10 cellular contexts compared by ENCODE assay signal in the genomic region with DNA sequence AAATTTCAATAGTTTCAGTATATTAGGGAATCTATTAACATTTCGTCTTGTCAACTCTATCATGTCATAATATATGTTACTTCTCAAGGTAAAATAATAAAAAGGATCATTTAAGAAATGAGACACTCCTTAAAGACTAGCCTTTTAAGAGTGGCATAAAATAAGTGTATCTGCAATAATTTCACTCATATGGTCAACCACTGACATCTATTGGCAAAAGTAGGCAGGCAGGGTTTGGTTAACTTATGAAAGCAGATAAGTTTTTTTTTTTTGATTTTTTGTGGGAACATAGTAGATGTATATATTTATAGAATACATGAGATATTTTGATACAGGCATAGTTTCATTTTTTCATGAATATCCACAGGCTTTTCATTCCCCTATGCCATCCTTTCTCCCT. TPM values are rescaled to one million over a fixed set of nuclear protein-coding genes. Genes with fewer than 3 reads are reported as not detected.
DNase-seq lines count a peak whose midpoint lies in the region; ATAC-seq lines count a peak whose summit lies in the region.
"Had no signal": no experiment of that assay in that cellular context is flagged by ENCODE, and none has a peak within 500 bp of the region (broad histone marks: within the 10 kb centered on the region; RNA-seq: fewer than 3 reads in every experiment).

No MANE protein-coding gene starts in this region.

- no peaks in the 10 kb centered on the region for H3K4me1 Mint-ChIP-seq in activated T-cell treated with anti-CD3 and anti-CD28 coated beads, Interleukin-2, amount 50 U/mL, for 4 hours (ENCODE audit: low read depth)

- no peak overlapping the region for H3K4me3 Mint-ChIP-seq in activated T-cell treated with anti-CD3 and anti-CD28 coated beads, Interleukin-2, amount 50 U/mL, for 4 hours

- no peaks in the 10 kb centered on the region for H3K27me3 Mint-ChIP-seq in activated T-cell treated with anti-CD3 and anti-CD28 coated beads, Interleukin-2, amount 50 U/mL, for 4 hours (ENCODE audit: low read depth)

- no peaks in the 10 kb centered on the region for H3K36me3 Mint-ChIP-seq in activated T-cell treated with anti-CD3 and anti-CD28 coated beads, Interleukin-2, amount 50 U/mL, for 4 hours (ENCODE audit: insufficient read depth)

- no peak for ATAC-seq in HG02981 (IDR thresholded peaks at IDR 0.05; ENCODE audit: unreplicated experiment)
- no peak for ATAC-seq in HG03196 (IDR thresholded peaks at IDR 0.05; ENCODE audit: unreplicated experiment)
- no peak for ATAC-seq in activated T-cell treated with anti-CD3 and anti-CD28 coated beads, Interleukin-2, amount 50 U/mL, for 4 hours
- no peak for ATAC-seq in HG03378 (IDR thresholded peaks at IDR 0.05; ENCODE audit: unreplicated experiment)

- H3K9me3 Mint-ChIP-seq in activated T-cell treated with anti-CD3 and anti-CD28 coated beads, Interleukin-2, amount 50 U/mL, for 4 hours: peaks cover 9% of the 10 kb centered on the region

- DNase-seq in AML-193 (lab: John Stamatoyannopoulos, UW) (peak; percentile 45 to 61), HS-27A (ENCODE audit: low read depth) (peak; percentile 8), SK-N-DZ (ENCODE audit: low spot score) (peak; percentile 2), glomerular visceral epithelial cell (ENCODE audit: extremely low spot score) (peak; percentile 26)
- no peak for DNase-seq in activated T-cell treated with anti-CD3 and anti-CD28 coated beads, Interleukin-2, amount 50 U/mL, for 4 hours
- DNase-seq: activated T-cell treated with anti-CD3 and anti-CD28 coated beads for 4 hours; stimulated activated CD4-positive, alpha-beta T cell treated with anti-CD3 and anti-CD28 coated beads, Interleukin-12 subunit alpha, Interleukin-12 subunit beta, amount 100 ng/mL, for 4 hours had no signal

RNA-seq across cellular contexts. Expression of gene RGS21, which starts 5.5 kb away (rescaled TPM):
- not detected in 2 replicates for polyA plus RNA-seq in SK-N-DZ (2014; cell fraction: cytosol; rRNA removed)
- polyA plus RNA-seq in SK-N-DZ (2014; cell fraction: nucleus; rRNA removed): not detected in 2 replicates
- not detected for total RNA-seq in activated T-cell treated with anti-CD3 and anti-CD28 coated beads, Interleukin-2, amount 50 U/mL, for 4 hours
